In genomic region chr11:115303304-115303703, GRCh38 we compare ENCODE assay signal across 26 cellular contexts.
"Had no signal": no experiment of that assay in that cellular context is flagged by ENCODE, and none has a peak within 500 bp of the region (broad histone marks: within the 10 kb centered on the region; RNA-seq: fewer than 3 reads in every experiment).

No MANE protein-coding gene starts in this region.

- H3K4me1 Mint-ChIP-seq: activated CD4-positive, alpha-beta T cell treated with anti-CD3 and anti-CD28 coated beads, Interleukin-2, amount 10 ng/mL, durations not matched to agents 24 days and 14 days; activated naive CD4-positive, alpha-beta T cell treated with anti-CD3 and anti-CD28 coated beads, Interleukin-2, amount 10 ng/mL, durations not matched to agents 7 days and 5 days; activated naive CD8-positive, alpha-beta T cell treated with anti-CD3 and anti-CD28 coated beads, Interleukin-2, amount 10 ng/mL, durations not matched to agents 7 days and 5 days; natural killer cell had no signal

- H3K4me1 ChIP-seq: sigmoid colon, suprapubic skin, tibial artery, upper lobe of right lung had no signal

- H3K27me3 ChIP-seq: neutrophil, sigmoid colon, suprapubic skin, tibial artery, upper lobe of right lung had no signal

- H3K4me3 ChIP-seq: sigmoid colon, suprapubic skin, tibial artery, upper lobe of right lung had no signal

- H3K27ac Mint-ChIP-seq: activated CD4-positive, alpha-beta memory T cell treated with anti-CD3 and anti-CD28 coated beads for 36 hours; activated CD4-positive, alpha-beta T cell treated with anti-CD3 and anti-CD28 coated beads, Interleukin-2, amount 10 ng/mL, durations not matched to agents 24 days and 14 days; activated naive CD4-positive, alpha-beta T cell treated with anti-CD3 and anti-CD28 coated beads, Interleukin-2, amount 10 ng/mL, durations not matched to agents 7 days and 5 days; activated naive CD8-positive, alpha-beta T cell treated with anti-CD3 and anti-CD28 coated beads, Interleukin-2, amount 10 ng/mL, durations not matched to agents 7 days and 5 days; activated T-cell treated with anti-CD3 and anti-CD28 coated beads, Interleukin-2, amount 50 U/mL, for 24 hours; natural killer cell; T-helper 1 cell treated with Interleukin-12 subunit alpha and Interleukin-12 subunit beta and Interleukin-4 antibody, amounts not matched to agents 30 μg/mL and 1 μg/mL, for 36 hours had no signal

- H3K9me3 Mint-ChIP-seq: activated CD4-positive, alpha-beta memory T cell treated with anti-CD3 and anti-CD28 coated beads for 36 hours; activated CD4-positive, alpha-beta T cell treated with anti-CD3 and anti-CD28 coated beads, Interleukin-2, amount 10 ng/mL, durations not matched to agents 24 days and 14 days; activated naive CD4-positive, alpha-beta T cell treated with anti-CD3 and anti-CD28 coated beads, Interleukin-2, amount 10 ng/mL, durations not matched to agents 7 days and 5 days; activated naive CD8-positive, alpha-beta T cell treated with anti-CD3 and anti-CD28 coated beads, Interleukin-2, amount 10 ng/mL, durations not matched to agents 7 days and 5 days; activated T-cell treated with anti-CD3 and anti-CD28 coated beads, Interleukin-2, amount 50 U/mL, for 24 hours; natural killer cell; T-helper 1 cell treated with Interleukin-12 subunit alpha and Interleukin-12 subunit beta and Interleukin-4 antibody, amounts not matched to agents 30 μg/mL and 1 μg/mL, for 36 hours had no signal

- H3K27me3 Mint-ChIP-seq: activated CD4-positive, alpha-beta memory T cell treated with anti-CD3 and anti-CD28 coated beads for 36 hours had no signal

- H3K4me3 Mint-ChIP-seq: activated CD4-positive, alpha-beta memory T cell treated with anti-CD3 and anti-CD28 coated beads for 36 hours; activated CD4-positive, alpha-beta T cell treated with anti-CD3 and anti-CD28 coated beads, Interleukin-2, amount 10 ng/mL, durations not matched to agents 24 days and 14 days; activated naive CD4-positive, alpha-beta T cell treated with anti-CD3 and anti-CD28 coated beads, Interleukin-2, amount 10 ng/mL, durations not matched to agents 7 days and 5 days; activated naive CD8-positive, alpha-beta T cell treated with anti-CD3 and anti-CD28 coated beads, Interleukin-2, amount 10 ng/mL, durations not matched to agents 7 days and 5 days; activated T-cell treated with anti-CD3 and anti-CD28 coated beads, Interleukin-2, amount 50 U/mL, for 24 hours; natural killer cell; T-helper 1 cell treated with Interleukin-12 subunit alpha and Interleukin-12 subunit beta and Interleukin-4 antibody, amounts not matched to agents 30 μg/mL and 1 μg/mL, for 36 hours had no signal

- H3K36me3 ChIP-seq: neutrophil, sigmoid colon, suprapubic skin, tibial artery, upper lobe of right lung, WERI-Rb-1 had no signal

- H3K36me3 Mint-ChIP-seq: activated CD4-positive, alpha-beta memory T cell treated with anti-CD3 and anti-CD28 coated beads for 36 hours; activated naive CD4-positive, alpha-beta T cell treated with anti-CD3 and anti-CD28 coated beads, Interleukin-2, amount 10 ng/mL, durations not matched to agents 7 days and 5 days; activated naive CD8-positive, alpha-beta T cell treated with anti-CD3 and anti-CD28 coated beads, Interleukin-2, amount 10 ng/mL, durations not matched to agents 7 days and 5 days; natural killer cell had no signal

- H3K9me3 ChIP-seq: neutrophil, sigmoid colon, suprapubic skin, tibial artery, upper lobe of right lung had no signal

- H3K27ac ChIP-seq: neutrophil, sigmoid colon, suprapubic skin, tibial artery, upper lobe of right lung, WERI-Rb-1 had no signal

- DNase-seq: activated CD4-positive, alpha-beta memory T cell treated with anti-CD3 and anti-CD28 coated beads for 36 hours; activated CD4-positive, alpha-beta T cell treated with anti-CD3 and anti-CD28 coated beads, Interleukin-2, amount 10 ng/mL, durations not matched to agents 24 days and 14 days; activated CD8-positive, alpha-beta memory T cell treated with anti-CD3 and anti-CD28 coated beads, Interleukin-2, amount 50 U/mL, for 4 hours; activated gamma-delta T cell; activated naive CD4-positive, alpha-beta T cell treated with anti-CD3 and anti-CD28 coated beads, Interleukin-2, amount 10 ng/mL, durations not matched to agents 7 days and 5 days; activated naive CD8-positive, alpha-beta T cell treated with anti-CD3 and anti-CD28 coated beads, Interleukin-2, amount 10 ng/mL, durations not matched to agents 7 days and 5 days; activated T-cell treated with anti-CD3 and anti-CD28 coated beads, Interleukin-2, amount 50 U/mL, for 24 hours; central memory CD4-positive, alpha-beta T cell; foreskin fibroblast; head of caudate nucleus; hippocampal formation; left cardiac atrium; midbrain; natural killer cell; sigmoid colon; stimulated activated CD4-positive, alpha-beta T cell treated with anti-CD3 and anti-CD28 coated beads, Interleukin-15, amount 100 ng/mL, for 24 hours; stimulated activated CD4-positive, alpha-beta T cell treated with anti-CD3 and anti-CD28 coated beads, Interleukin-2, amount 100 ng/mL, for 24 hours; stimulated activated naive CD4-positive, alpha-beta T cell; T-helper 9 cell; tibial artery; upper lobe of right lung; WERI-Rb-1 had no signal

- ATAC-seq: activated CD4-positive, CD25-positive, alpha-beta regulatory T cell treated with anti-CD3 and anti-CD28 coated beads, Interleukin-2, amount 50 U/mL, for 24 hours; left cardiac atrium; natural killer cell; upper lobe of right lung had no signal
